ENCODE assay signal across 13 cellular contexts in the genomic region with DNA sequence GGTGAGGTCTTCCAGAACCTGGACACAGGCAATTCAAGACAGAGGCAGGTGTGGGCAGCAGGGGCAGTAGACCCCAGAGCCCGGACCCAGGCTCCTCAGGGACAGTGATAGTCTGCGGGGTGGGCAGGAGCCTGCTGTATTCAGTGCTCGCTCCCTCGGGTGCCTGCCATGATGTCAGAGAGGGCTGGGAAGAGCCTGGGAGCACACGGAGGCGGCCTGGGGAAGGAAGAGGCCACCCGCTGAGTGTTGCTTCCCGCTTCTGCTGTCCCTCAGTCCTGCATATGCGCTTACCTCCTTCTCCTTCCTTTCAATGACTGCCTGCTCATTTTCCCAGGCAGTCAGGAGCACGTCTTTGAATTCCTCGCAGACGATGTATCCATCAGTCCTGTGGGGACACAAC. TPM values are rescaled to one million over a fixed set of nuclear protein-coding genes. Genes with fewer than 3 reads are reported as not detected.
DNase-seq lines count a peak whose midpoint lies in the region; ATAC-seq lines count a peak whose summit lies in the region.
"Had no signal": no experiment of that assay in that cellular context is flagged by ENCODE, and none has a peak within 500 bp of the region (broad histone marks: within the 10 kb centered on the region; RNA-seq: fewer than 3 reads in every experiment).

No MANE protein-coding gene starts in this region.

- H3K9me3 Mint-ChIP-seq in activated CD8-positive, alpha-beta memory T cell treated with anti-CD3 and anti-CD28 coated beads, Interleukin-2, amount 10 ng/mL, durations not matched to agents 7 days and 5 days (ENCODE audit: low read depth), result no peaks in the 10 kb centered on the region
- no peaks in the 10 kb centered on the region for H3K9me3 Mint-ChIP-seq in activated T-helper 1 cell treated with anti-CD3 and anti-CD28 coated beads, Interleukin-12 subunit alpha, Interleukin-12 subunit beta, Interleukin-2, Interleukin-4 antibody, amounts not matched to agents 30 ng/mL and 10 ng/mL and 1 ng/mL, durations not matched to agents 14 hours and 24 hours and 36 hours
- H3K9me3 Mint-ChIP-seq in immature natural killer cell, result no peaks in the 10 kb centered on the region

- H3K27me3 Mint-ChIP-seq in activated CD8-positive, alpha-beta memory T cell treated with anti-CD3 and anti-CD28 coated beads, Interleukin-2, amount 10 ng/mL, durations not matched to agents 7 days and 5 days, result no peaks in the 10 kb centered on the region
- H3K27me3 Mint-ChIP-seq in activated T-helper 1 cell treated with anti-CD3 and anti-CD28 coated beads, Interleukin-12 subunit alpha, Interleukin-12 subunit beta, Interleukin-2, Interleukin-4 antibody, amounts not matched to agents 30 ng/mL and 10 ng/mL and 1 ng/mL, durations not matched to agents 14 hours and 24 hours and 36 hours (ENCODE audit: insufficient read depth), result no peaks in the 10 kb centered on the region
- peaks cover 13 to 21% (median 21%) of the 10 kb centered on the region in 3 donors for H3K27me3 Mint-ChIP-seq in immature natural killer cell (ENCODE audit: low read depth in 3 of 3)

- CTCF ChIA-PET in activated CD8-positive, alpha-beta memory T cell treated with anti-CD3 and anti-CD28 coated beads, Interleukin-2, amount 10 ng/mL, durations not matched to agents 7 days and 5 days (lab: Charles Lee), result no interaction called here

- no peak for ATAC-seq in activated CD8-positive, alpha-beta memory T cell treated with anti-CD3 and anti-CD28 coated beads, Interleukin-2, amount 10 ng/mL, durations not matched to agents 7 days and 5 days
- no peak for ATAC-seq in GM21390 (IDR thresholded peaks at IDR 0.05; ENCODE audit: unreplicated experiment)

- H3K4me3 Mint-ChIP-seq in activated CD8-positive, alpha-beta memory T cell treated with anti-CD3 and anti-CD28 coated beads, Interleukin-2, amount 10 ng/mL, durations not matched to agents 7 days and 5 days, result no peak overlapping the region
- no peak overlapping the region for H3K4me3 Mint-ChIP-seq in activated T-helper 1 cell treated with anti-CD3 and anti-CD28 coated beads, Interleukin-12 subunit alpha, Interleukin-12 subunit beta, Interleukin-2, Interleukin-4 antibody, amounts not matched to agents 30 ng/mL and 10 ng/mL and 1 ng/mL, durations not matched to agents 14 hours and 24 hours and 36 hours
- no peak overlapping the region for H3K4me3 Mint-ChIP-seq in immature natural killer cell

- H3K4me1 Mint-ChIP-seq in activated CD8-positive, alpha-beta memory T cell treated with anti-CD3 and anti-CD28 coated beads, Interleukin-2, amount 10 ng/mL, durations not matched to agents 7 days and 5 days, result peaks cover 22% of the 10 kb centered on the region
- peaks cover 36% of the 10 kb centered on the region for H3K4me1 Mint-ChIP-seq in activated T-helper 1 cell treated with anti-CD3 and anti-CD28 coated beads, Interleukin-12 subunit alpha, Interleukin-12 subunit beta, Interleukin-2, Interleukin-4 antibody, amounts not matched to agents 30 ng/mL and 10 ng/mL and 1 ng/mL, durations not matched to agents 14 hours and 24 hours and 36 hours (ENCODE audit: low read depth)
- peaks cover 28 to 37% of the 10 kb centered on the region in 2 donors for H3K4me1 Mint-ChIP-seq in immature natural killer cell

- intact Hi-C loops in activated T-helper 1 cell treated with anti-CD3 and anti-CD28 coated beads, Interleukin-12 subunit alpha, Interleukin-12 subunit beta, Interleukin-2, Interleukin-4 antibody, amounts not matched to agents 30 ng/mL and 10 ng/mL and 1 ng/mL, durations not matched to agents 14 hours and 24 hours and 36 hours (cut with micrococcal nuclease), result no loop called here

- no peak overlapping the region for H3K27ac Mint-ChIP-seq in activated CD8-positive, alpha-beta memory T cell treated with anti-CD3 and anti-CD28 coated beads, Interleukin-2, amount 10 ng/mL, durations not matched to agents 7 days and 5 days
- peak overlapping the region; percentile 70 for H3K27ac Mint-ChIP-seq in activated T-helper 1 cell treated with anti-CD3 and anti-CD28 coated beads, Interleukin-12 subunit alpha, Interleukin-12 subunit beta, Interleukin-2, Interleukin-4 antibody, amounts not matched to agents 30 ng/mL and 10 ng/mL and 1 ng/mL, durations not matched to agents 14 hours and 24 hours and 36 hours
- peak overlapping the region; percentile 85 to 100 (median 97) for H3K27ac Mint-ChIP-seq in immature natural killer cell

- peak overlapping the region; percentile 22 for H3K27ac ChIP-seq in temporal lobe (ENCODE audit: low read depth, low read length)

- peaks cover 2% of the 10 kb centered on the region for H3K36me3 Mint-ChIP-seq in activated CD8-positive, alpha-beta memory T cell treated with anti-CD3 and anti-CD28 coated beads, Interleukin-2, amount 10 ng/mL, durations not matched to agents 7 days and 5 days
- peaks cover 28% of the 10 kb centered on the region for H3K36me3 Mint-ChIP-seq in activated T-helper 1 cell treated with anti-CD3 and anti-CD28 coated beads, Interleukin-12 subunit alpha, Interleukin-12 subunit beta, Interleukin-2, Interleukin-4 antibody, amounts not matched to agents 30 ng/mL and 10 ng/mL and 1 ng/mL, durations not matched to agents 14 hours and 24 hours and 36 hours (ENCODE audit: low read depth)
- peaks cover 7 to 36% (median 14%) of the 10 kb centered on the region in 3 donors for H3K36me3 Mint-ChIP-seq in immature natural killer cell

- peak; percentile 23 for DNase-seq in activated CD8-positive, alpha-beta memory T cell treated with anti-CD3 and anti-CD28 coated beads, Interleukin-2, amount 10 ng/mL, durations not matched to agents 7 days and 5 days
- no peak for DNase-seq in activated CD8-positive, alpha-beta memory T cell treated with anti-CD3 and anti-CD28 coated beads, Interleukin-2, amount 50 U/mL, for 4 hours
- no peak for DNase-seq in activated T-helper 1 cell treated with anti-CD3 and anti-CD28 coated beads, Interleukin-12 subunit alpha, Interleukin-12 subunit beta, Interleukin-2, Interleukin-4 antibody, amounts not matched to agents 30 ng/mL and 10 ng/mL and 1 ng/mL, durations not matched to agents 14 hours and 24 hours and 36 hours (ENCODE audit: low spot score)
- no peak for DNase-seq in immature natural killer cell
- no peak for DNase-seq in NCI-H128 (lab: John Stamatoyannopoulos, UW; ENCODE audit: unreplicated experiment)
- DNase-seq in T-helper 9 cell, result no peak
- DNase-seq: ACHN; activated naive CD4-positive, alpha-beta T cell treated with anti-CD3 and anti-CD28 coated beads, Interleukin-2, amount 50 U/mL, for 16 hours; Calu3; hypothalamus; NCI-H526 treated with DMSO at 0.1 percent for 48 hours had no signal

RNA-seq across cellular contexts. Expression of a gene that starts 22.8 kb away (rescaled TPM):
- 10 to 100 TPM; 27.6 to 31.8 TPM for total RNA-seq in activated CD8-positive, alpha-beta memory T cell treated with anti-CD3 and anti-CD28 coated beads, Interleukin-2, amount 10 ng/mL, durations not matched to agents 7 days and 5 days
- total RNA-seq in activated T-helper 1 cell treated with anti-CD3 and anti-CD28 coated beads, Interleukin-12 subunit alpha, Interleukin-12 subunit beta, Interleukin-2, Interleukin-4 antibody, amounts not matched to agents 30 ng/mL and 10 ng/mL and 1 ng/mL, durations not matched to agents 14 hours and 24 hours and 36 hours, result 40.4 and 41.3 TPM in 2 replicates
- polyA plus RNA-seq in immature natural killer cell, result 100 to 1,000 TPM in 1 of 3 donors, 10 to 100 TPM in 2; 78.3 to 117 (median 87.5) TPM
- 36.4 TPM for total RNA-seq in temporal lobe

RNA-seq across cellular contexts. Expression of a gene that starts 22.9 kb away (rescaled TPM):
- total RNA-seq in activated CD8-positive, alpha-beta memory T cell treated with anti-CD3 and anti-CD28 coated beads, Interleukin-2, amount 10 ng/mL, durations not matched to agents 7 days and 5 days, result 10 to 100 TPM; 15.2 to 19.7 TPM
- 27.8 and 29.4 TPM in 2 replicates for total RNA-seq in activated T-helper 1 cell treated with anti-CD3 and anti-CD28 coated beads, Interleukin-12 subunit alpha, Interleukin-12 subunit beta, Interleukin-2, Interleukin-4 antibody, amounts not matched to agents 30 ng/mL and 10 ng/mL and 1 ng/mL, durations not matched to agents 14 hours and 24 hours and 36 hours
- polyA plus RNA-seq in immature natural killer cell, result 10 to 100 TPM in 2 of 3 donors, 1 to 10 TPM in 1; 9.6 to 23.2 (median 12.4) TPM
- total RNA-seq in temporal lobe, result 7.1 TPM

RNA-seq across cellular contexts. Expression of a gene that starts 30.8 kb away (rescaled TPM):
- total RNA-seq in activated CD8-positive, alpha-beta memory T cell treated with anti-CD3 and anti-CD28 coated beads, Interleukin-2, amount 10 ng/mL, durations not matched to agents 7 days and 5 days, result 10 to 100 TPM; 36.0 to 39.5 TPM
- 34.1 and 35.9 TPM in 2 replicates for total RNA-seq in activated T-helper 1 cell treated with anti-CD3 and anti-CD28 coated beads, Interleukin-12 subunit alpha, Interleukin-12 subunit beta, Interleukin-2, Interleukin-4 antibody, amounts not matched to agents 30 ng/mL and 10 ng/mL and 1 ng/mL, durations not matched to agents 14 hours and 24 hours and 36 hours
- 10 to 100 TPM; 20.3 to 32.2 (median 22.6) TPM for polyA plus RNA-seq in immature natural killer cell
- total RNA-seq in temporal lobe, result 7.4 TPM

RNA-seq across cellular contexts. Expression of a gene that starts 31.0 kb away (rescaled TPM):
- total RNA-seq in activated CD8-positive, alpha-beta memory T cell treated with anti-CD3 and anti-CD28 coated beads, Interleukin-2, amount 10 ng/mL, durations not matched to agents 7 days and 5 days, result 10 to 100 TPM; 16.5 to 18.9 TPM
- total RNA-seq in activated T-helper 1 cell treated with anti-CD3 and anti-CD28 coated beads, Interleukin-12 subunit alpha, Interleukin-12 subunit beta, Interleukin-2, Interleukin-4 antibody, amounts not matched to agents 30 ng/mL and 10 ng/mL and 1 ng/mL, durations not matched to agents 14 hours and 24 hours and 36 hours, result 15.6 and 15.8 TPM in 2 replicates
- polyA plus RNA-seq in immature natural killer cell, result 10 to 100 TPM; 28.3 to 38.3 (median 31.5) TPM
- total RNA-seq in temporal lobe, result 12.0 TPM
